In genomic region chr19:873084-874019, GRCh38 we compare ENCODE assay signal across 8 cellular contexts.
DNase-seq lines count a peak whose midpoint lies in the region; ATAC-seq lines count a peak whose summit lies in the region.

No MANE protein-coding gene starts in this region.

- H3K27ac Mint-ChIP-seq in effector memory CD8-positive, alpha-beta T cell, result peak overlapping the region; percentile 82 to 89

- H3K4me3 Mint-ChIP-seq in effector memory CD8-positive, alpha-beta T cell, result peak overlapping the region; percentile 67 to 79

- DNase-seq in AG08395 (ENCODE audit: low spot score), result peak; percentile 68
- DNase-seq in HK-2 (ENCODE audit: unreplicated experiment), result peak; percentile 77
- peak; percentile 31 to 74 (median 70) for DNase-seq in effector memory CD8-positive, alpha-beta T cell
- peak in 2 of 3 experiments; percentile 24 to 53 for DNase-seq in stimulated activated CD4-positive, alpha-beta T cell treated with anti-CD3 and anti-CD28 coated beads, TNF-alpha, amount 100 ng/mL, for 4 hours (ENCODE audit: low read depth in 3 of 3)
- no peak for DNase-seq in SKM-1 (lab: John Stamatoyannopoulos, UW; ENCODE audit: unreplicated experiment)
- no peak for DNase-seq in KBM-7

- in situ Hi-C loops in KBM-7 (cut with MboI; ENCODE audit: low pct_unique_long_range_greater_than_20kb, low sequenced_read_pairs), result no loop called here

- H3K9me3 Mint-ChIP-seq in effector memory CD8-positive, alpha-beta T cell, result no peaks in the 10 kb centered on the region

- ATAC-seq in activated CD4-positive, CD25-positive, alpha-beta regulatory T cell treated with anti-CD3 and anti-CD28 coated beads, Interleukin-2, amount 50 U/mL, for 24 hours, result peak; percentile 50 to 74
- ATAC-seq in effector memory CD8-positive, alpha-beta T cell (replicated peaks), result peak; percentile 89
- no peak for ATAC-seq in HG03439 (IDR thresholded peaks at IDR 0.05; ENCODE audit: unreplicated experiment)

- peaks cover 31% of the 10 kb centered on the region for H3K36me3 Mint-ChIP-seq in effector memory CD8-positive, alpha-beta T cell (ENCODE audit: insufficient read depth)

- no peaks in the 10 kb centered on the region for H3K27me3 Mint-ChIP-seq in effector memory CD8-positive, alpha-beta T cell

- H3K4me1 Mint-ChIP-seq in effector memory CD8-positive, alpha-beta T cell (ENCODE audit: low read depth in 2 of 2), result peaks cover 5 to 10% of the 10 kb centered on the region in 2 donors

Comparison
In these comparisons a context has a peak if more than half of its experiments do, and no peak if none do; other contexts are left out.
1. DNase-seq: peak in AG08395 (single experiment), HK-2 (single experiment), effector memory CD8-positive, alpha-beta T cell (3 of 3) and stimulated activated CD4-positive, alpha-beta T cell treated with anti-CD3 and anti-CD28 coated beads, TNF-alpha, amount 100 ng/mL, for 4 hours (2 of 3); none in SKM-1 (single experiment) and KBM-7 (single experiment).